In the genomic region with DNA sequence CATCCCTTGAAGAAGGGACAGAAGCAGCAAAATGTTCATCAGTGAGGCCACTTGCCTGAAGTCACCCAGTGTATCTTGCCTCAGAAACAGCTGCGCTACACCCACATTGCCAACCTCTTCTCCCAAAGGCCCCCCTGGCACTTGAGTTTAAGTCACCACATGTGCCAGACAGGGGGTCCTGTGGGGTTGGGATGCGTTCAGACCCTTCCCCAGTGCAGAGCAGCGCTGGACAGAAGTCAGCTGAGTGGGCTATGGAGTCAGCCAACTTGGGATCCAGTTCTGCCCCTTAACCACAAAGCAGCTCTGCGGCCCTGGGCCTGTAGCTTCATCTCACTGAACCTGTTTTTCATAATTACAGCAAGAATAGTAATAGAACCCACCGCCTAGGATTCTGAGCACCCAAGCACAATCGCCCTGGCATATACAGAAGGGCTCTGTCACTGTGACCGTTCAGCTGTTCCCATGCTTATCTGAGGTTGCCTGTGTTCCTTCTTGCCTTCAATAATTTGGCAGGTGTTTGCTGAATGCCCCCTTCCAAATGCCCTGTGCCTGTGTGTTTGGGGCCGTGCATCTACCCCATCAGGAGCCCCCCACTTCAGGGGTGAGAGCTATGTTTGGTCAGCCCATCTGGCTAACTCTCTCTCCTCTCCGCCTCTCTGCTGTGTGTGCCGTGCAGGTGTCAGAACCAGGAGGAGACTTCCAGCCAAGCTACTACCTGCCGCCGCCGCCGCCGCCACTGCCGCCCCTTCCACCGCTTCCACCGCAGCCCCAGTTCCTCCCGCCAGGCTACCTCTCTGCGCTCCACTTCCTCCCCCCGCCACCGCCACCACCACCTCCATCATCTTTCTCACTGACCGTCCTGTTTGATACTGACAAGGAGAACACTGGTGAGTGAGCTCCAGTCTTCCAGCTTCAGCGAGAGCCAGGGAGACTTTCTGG, we compare ENCODE assay signal across 26 cellular contexts. TPM values are rescaled to one million over a fixed set of nuclear protein-coding genes. Genes with fewer than 3 reads are reported as not detected.
"Had no signal": no experiment of that assay in that cellular context is flagged by ENCODE, and none has a peak within 500 bp of the region (broad histone marks: within the 10 kb centered on the region; RNA-seq: fewer than 3 reads in every experiment).

No MANE protein-coding gene starts in this region.

- ATAC-seq: activated T-cell treated with anti-CD3 and anti-CD28 coated beads, Interleukin-2, amount 50 U/mL, for 72 hours; esophagus mucosa; left lung; sciatic nerve; stimulated activated naive B cell treated with anti-CD40 and anti-IgM and Interleukin-4, amounts not matched to agents 10 μg/mL and 1 μg/mL and 100 μg/mL, for 72 hours; WTC11 had no signal

- H3K4me3 ChIP-seq: cardiac muscle cell, left lung, thoracic aorta, upper lobe of left lung had no signal

- DNase-seq: activated effector memory CD4-positive, alpha-beta T cell treated with Interleukin-2 at 50 U/mL for 16 hours; activated naive CD4-positive, alpha-beta T cell treated with anti-CD3 and anti-CD28 coated beads for 36 hours; activated T-cell treated with anti-CD3 and anti-CD28 coated beads, Interleukin-2, amount 50 U/mL, for 72 hours; amygdala; dermis blood vessel endothelial cell; effector CD8-positive, alpha-beta T cell; foreskin melanocyte; left lung; small intestine; stimulated activated CD4-positive, alpha-beta T cell treated with anti-CD3 and anti-CD28 coated beads, Interleukin-2, amount 100 ng/mL, for 24 hours; stimulated activated naive B cell treated with anti-CD40 and anti-IgM and Interleukin-4, amounts not matched to agents 10 μg/mL and 1 μg/mL and 100 μg/mL, for 72 hours; T-helper 9 cell had no signal

- H3K27ac ChIP-seq: cardiac muscle cell, left lung, thoracic aorta, upper lobe of left lung had no signal

RNA-seq across cellular contexts. Expression of a gene that starts 5.0 kb away (rescaled TPM):
- total RNA-seq: activated naive CD4-positive, alpha-beta T cell treated with anti-CD3 and anti-CD28 coated beads for 36 hours; activated T-cell treated with anti-CD3 and anti-CD28 coated beads, Interleukin-2, amount 50 U/mL, for 72 hours; cardiac muscle cell; cerebellum; dermis blood vessel endothelial cell; endothelial cell of umbilical vein; esophagus mucosa; kidney epithelial cell; left lung; lung microvascular endothelial cell; omental fat pad; posterior vena cava; renal cortical epithelial cell; sciatic nerve; T-helper 1 cell treated with Interleukin-12 subunit alpha and Interleukin-12 subunit beta and Interleukin-4 antibody, amounts not matched to agents 30 ng/mL and 1 ng/mL, for 36 hours; thoracic aorta; upper lobe of left lung had no signal
